ENCODE assay signal across 21 cellular contexts in genomic region chr13:74466015-74466414, GRCh38.
"Had no signal": no experiment of that assay in that cellular context is flagged by ENCODE, and none has a peak within 500 bp of the region (broad histone marks: within the 10 kb centered on the region; RNA-seq: fewer than 3 reads in every experiment).

No MANE protein-coding gene starts in this region.

- H3K4me3 Mint-ChIP-seq: memory B cell; natural killer cell treated with Interleukin-12 subunit alpha and Interleukin-12 subunit beta and Interleukin-15 and Interleukin-18, amount 100 ng/mL, for 72 hours; stimulated activated naive B cell treated with anti-CD40 and anti-IgM and Interleukin-4, amounts not matched to agents 10 μg/mL and 1 μg/mL and 100 μg/mL, for 72 hours; stimulated activated naive CD8-positive, alpha-beta T cell treated with anti-CD3 and anti-CD28 coated beads, Interleukin-15, amount 100 ng/mL, for 72 hours had no signal

- H3K4me3 ChIP-seq: coronary artery, dorsolateral prefrontal cortex, esophagus squamous epithelium, hepatocyte, lower lobe of right lung, prostate gland, right lobe of liver, testis, tibial nerve, upper lobe of right lung had no signal

- H3K27ac Mint-ChIP-seq: memory B cell; natural killer cell treated with Interleukin-12 subunit alpha and Interleukin-12 subunit beta and Interleukin-15 and Interleukin-18, amount 100 ng/mL, for 72 hours; stimulated activated naive B cell treated with anti-CD40 and anti-IgM and Interleukin-4, amounts not matched to agents 10 μg/mL and 1 μg/mL and 100 μg/mL, for 72 hours; stimulated activated naive CD8-positive, alpha-beta T cell treated with anti-CD3 and anti-CD28 coated beads, Interleukin-15, amount 100 ng/mL, for 72 hours had no signal

- DNase-seq: central memory CD4-positive, alpha-beta T cell; dorsolateral prefrontal cortex; effector CD8-positive, alpha-beta T cell; esophagus squamous epithelium; foreskin fibroblast; head of caudate nucleus; lower lobe of right lung; midbrain; right lobe of liver; stimulated activated CD4-positive, alpha-beta T cell treated with anti-CD3 and anti-CD28 coated beads, Interleukin-4, amount 100 ng/mL, for 24 hours; stimulated activated naive B cell treated with anti-CD40 and anti-IgM and Interleukin-4, amounts not matched to agents 10 μg/mL and 1 μg/mL and 100 μg/mL, for 72 hours; stimulated activated naive CD8-positive, alpha-beta T cell treated with anti-CD3 and anti-CD28 coated beads, Interleukin-15, amount 100 ng/mL, for 72 hours; testis; upper lobe of right lung had no signal

- H3K4me1 Mint-ChIP-seq: memory B cell; stimulated activated naive B cell treated with anti-CD40 and anti-IgM and Interleukin-4, amounts not matched to agents 10 μg/mL and 1 μg/mL and 100 μg/mL, for 72 hours; stimulated activated naive CD8-positive, alpha-beta T cell treated with anti-CD3 and anti-CD28 coated beads, Interleukin-15, amount 100 ng/mL, for 72 hours had no signal

- FAIRE-seq: islet of Langerhans had no signal

- H3K36me3 Mint-ChIP-seq: memory B cell; natural killer cell treated with Interleukin-12 subunit alpha and Interleukin-12 subunit beta and Interleukin-15 and Interleukin-18, amount 100 ng/mL, for 72 hours; stimulated activated naive B cell treated with anti-CD40 and anti-IgM and Interleukin-4, amounts not matched to agents 10 μg/mL and 1 μg/mL and 100 μg/mL, for 72 hours had no signal

- H3K9me3 Mint-ChIP-seq: memory B cell; natural killer cell treated with Interleukin-12 subunit alpha and Interleukin-12 subunit beta and Interleukin-15 and Interleukin-18, amount 100 ng/mL, for 72 hours; stimulated activated naive B cell treated with anti-CD40 and anti-IgM and Interleukin-4, amounts not matched to agents 10 μg/mL and 1 μg/mL and 100 μg/mL, for 72 hours; stimulated activated naive CD8-positive, alpha-beta T cell treated with anti-CD3 and anti-CD28 coated beads, Interleukin-15, amount 100 ng/mL, for 72 hours had no signal
